ENCODE assay signal across 1 cellular context in genomic region chr5:140176028-140176382, GRCh38.
TF ChIP-seq lines count a peak whose summit lies in the region.

No MANE protein-coding gene starts in this region.

TF ChIP-seq in GM12878, 131 proteins besides CTCF, POLR2A, EP300 and RAD21 (continued from another document):
- no peak for TF ChIP-seq BRCA1 (IDR thresholded peaks at IDR 0.05; ENCODE audit: low read depth, low read length)
- no peak for TF ChIP-seq ZNF207 (IDR thresholded peaks at IDR 0.05; ENCODE audit: borderline replicate concordance)
- 0 out of 2 replicates have a peak, but pooled peaks have one; percentile 3 for TF ChIP-seq MTA2 (IDR thresholded peaks at IDR 0.05; ENCODE audit: low read depth)
- no peak for TF ChIP-seq CUX1 (IDR thresholded peaks at IDR 0.05; ENCODE audit: insufficient replicate concordance, low read depth, low read length)
- no peak for TF ChIP-seq HDGF (IDR thresholded peaks at IDR 0.05)
- TF ChIP-seq SIN3A (IDR thresholded peaks at IDR 0.05; ENCODE audit: low read depth, low read length) = no peak
